ENCODE assay signal across 8 cellular contexts in genomic region chr6:42166444-42167141, GRCh38. TPM values are rescaled to one million over a fixed set of nuclear protein-coding genes. Genes with fewer than 3 reads are reported as not detected.
DNase-seq lines count a peak whose midpoint lies in the region; ATAC-seq and TF ChIP-seq lines count a peak whose summit lies in the region.

No MANE protein-coding gene starts in this region.

- H3K4me3 Mint-ChIP-seq in activated T-helper 17 cell treated with anti-CD3 and anti-CD28 coated beads, Interleukin-2, amount 50 U/mL, for 72 hours: no peak overlapping the region

- no peak overlapping the region for H3K27ac ChIP-seq in tibial artery

- intact Hi-C loops in tibial artery (cut with DNase I; ENCODE audit: low total_unique reads): loop anchor here (5.0 kb wide), 1 partner anchor 94 kb away; no protein-coding TSS in a partner anchor

- DNase-seq in Daoy (ENCODE audit: low read depth) (peak; percentile 82), RPMI8226 (peak; percentile 77), foreskin melanocyte (peak; percentile 45), occipital lobe (lab: John Stamatoyannopoulos, UW) (peak; percentile 2), tibial artery (peak; percentile 63 to 72)

- peak; percentile 90 for ATAC-seq in activated T-helper 17 cell treated with anti-CD3 and anti-CD28 coated beads, Interleukin-2, amount 50 U/mL, for 72 hours (replicated peaks)
- ATAC-seq in HG02623 (IDR thresholded peaks at IDR 0.05; ENCODE audit: unreplicated experiment): no peak

- no peaks in the 10 kb centered on the region for H3K9me3 ChIP-seq in tibial artery

- no peaks in the 10 kb centered on the region for H3K9me3 Mint-ChIP-seq in activated T-helper 17 cell treated with anti-CD3 and anti-CD28 coated beads, Interleukin-2, amount 50 U/mL, for 72 hours

- TF ChIP-seq CTCF in LNCAP (IDR thresholded peaks at IDR 0.05) (peak; percentile 92), tibial artery (IDR thresholded peaks at IDR 0.05) (peak; percentile 84 to 90)

- no peaks in the 10 kb centered on the region for H3K36me3 ChIP-seq in tibial artery

- no peaks in the 10 kb centered on the region for H3K4me1 ChIP-seq in tibial artery

- H3K27me3 ChIP-seq in tibial artery: peaks cover 0 to 20% of the 10 kb centered on the region in 2 donors

- no peaks in the 10 kb centered on the region for H3K36me3 Mint-ChIP-seq in activated T-helper 17 cell treated with anti-CD3 and anti-CD28 coated beads, Interleukin-2, amount 50 U/mL, for 72 hours (ENCODE audit: low read depth)

- H3K27me3 Mint-ChIP-seq in activated T-helper 17 cell treated with anti-CD3 and anti-CD28 coated beads, Interleukin-2, amount 50 U/mL, for 72 hours: peaks cover 4% of the 10 kb centered on the region

- H3K27ac Mint-ChIP-seq in activated T-helper 17 cell treated with anti-CD3 and anti-CD28 coated beads, Interleukin-2, amount 50 U/mL, for 72 hours: peak overlapping the region; percentile 46

- H3K4me3 ChIP-seq in tibial artery: no peak overlapping the region

- H3K4me1 Mint-ChIP-seq in activated T-helper 17 cell treated with anti-CD3 and anti-CD28 coated beads, Interleukin-2, amount 50 U/mL, for 72 hours: peaks cover 6% of the 10 kb centered on the region

RNA-seq across cellular contexts. Expression of gene GUCA1A, which starts 6.6 kb away (rescaled TPM):
- not detected in 2 replicates for total RNA-seq in Daoy (2014; rRNA removed; shearing (Covaris generic))
- total RNA-seq in activated T-helper 17 cell treated with anti-CD3 and anti-CD28 coated beads, Interleukin-2, amount 50 U/mL, for 72 hours: under 1 TPM; 0.22 to 0.61 TPM
- 2.2 TPM for total RNA-seq in occipital lobe

RNA-seq across cellular contexts. Expression of gene C6orf132, which starts 24.2 kb away (rescaled TPM):
- total RNA-seq in Daoy (2014; rRNA removed; shearing (Covaris generic)): not detected in 2 replicates
- total RNA-seq in activated T-helper 17 cell treated with anti-CD3 and anti-CD28 coated beads, Interleukin-2, amount 50 U/mL, for 72 hours: under 1 TPM; 0.22 to 0.29 TPM
- not detected for total RNA-seq in occipital lobe

RNA-seq across cellular contexts. Expression of gene GUCA1B, which starts 28.2 kb away (rescaled TPM):
- 0.21 and 0.40 TPM in 2 replicates for total RNA-seq in Daoy (2014; rRNA removed; shearing (Covaris generic))
- 1 to 10 TPM; 1.1 to 2.4 TPM for total RNA-seq in activated T-helper 17 cell treated with anti-CD3 and anti-CD28 coated beads, Interleukin-2, amount 50 U/mL, for 72 hours
- not detected for total RNA-seq in occipital lobe

RNA-seq across cellular contexts. Expression of gene MRPS10, which starts 51.1 kb away (rescaled TPM):
- total RNA-seq in Daoy (2014; rRNA removed; shearing (Covaris generic)): 95.7 and 99.2 TPM in 2 replicates
- 10 to 100 TPM; 23.9 to 42.3 TPM for total RNA-seq in activated T-helper 17 cell treated with anti-CD3 and anti-CD28 coated beads, Interleukin-2, amount 50 U/mL, for 72 hours
- 43.0 TPM for total RNA-seq in occipital lobe

Comparison
In these comparisons a context has a peak if more than half of its experiments do, and no peak if none do; other contexts are left out.
1. DNase-seq: peak in every context shown above with its lines; median percentile 82 in Daoy; 77 in RPMI8226; 68 in tibial artery; 45 in foreskin melanocyte; 2 in occipital lobe.